Comparison of ENCODE assay signal across 8 cellular contexts in the genomic region with DNA sequence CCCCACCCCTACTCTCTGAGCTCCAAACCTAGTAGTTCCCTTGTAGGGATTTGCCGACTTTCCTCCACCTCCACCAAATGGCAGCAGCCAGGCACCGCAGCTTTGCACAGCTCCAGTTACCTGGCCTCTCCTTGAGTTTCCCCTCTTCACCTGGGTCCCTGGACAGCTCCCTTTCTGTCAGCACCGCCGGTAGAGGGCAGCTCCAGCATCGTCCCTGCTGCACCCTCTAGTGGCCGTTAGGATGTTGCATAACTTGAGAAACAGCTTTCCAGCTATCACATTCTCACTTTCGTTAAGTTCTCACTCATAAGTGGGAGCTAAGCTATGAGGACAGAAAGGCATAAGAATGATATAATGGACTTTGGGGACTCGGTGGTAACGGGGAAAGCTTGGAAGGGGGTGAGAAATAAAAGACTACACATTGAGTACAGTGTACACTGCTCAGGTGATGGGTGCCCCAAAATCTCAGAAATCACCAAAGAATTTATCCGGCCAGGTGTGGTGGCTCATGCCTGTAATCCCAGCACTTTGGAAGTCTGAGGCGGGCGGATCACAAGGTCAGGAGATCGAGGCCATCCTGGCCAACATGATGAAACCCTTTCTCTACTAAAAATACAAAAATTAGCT.
DNase-seq lines count a peak whose midpoint lies in the region; ATAC-seq and TF ChIP-seq lines count a peak whose summit lies in the region.

No MANE protein-coding gene starts in this region.

- no peaks in the 10 kb centered on the region for H3K27me3 ChIP-seq in WERI-Rb-1 (ENCODE audit: insufficient read depth, low read depth, severe bottlenecking)

- peak; percentile 74 for TF ChIP-seq CTCF in WERI-Rb-1 (IDR thresholded peaks at IDR 0.05; ENCODE audit: low read depth, low read length)
- TF ChIP-seq CTCF in cardiac fibroblast (IDR thresholded peaks at IDR 0.05; ENCODE audit: low read depth, low read length), result peak; percentile 96

- H3K4me3 ChIP-seq in WERI-Rb-1 (ENCODE audit: low read depth, low read length), result no peak overlapping the region
- no peak overlapping the region for H3K4me3 ChIP-seq in cardiac fibroblast (replicated peaks in 1 of 2; ENCODE audit: low read depth in 2 of 2, low read length in 2 of 2)

- ATAC-seq in GM18909 (IDR thresholded peaks at IDR 0.05; ENCODE audit: poor library complexity, unreplicated experiment), result peak; percentile 99
- ATAC-seq in HG03135 (IDR thresholded peaks at IDR 0.05; ENCODE audit: unreplicated experiment), result peak; percentile 100

- H3K9me3 ChIP-seq in WERI-Rb-1 (ENCODE audit: severe bottlenecking), result no peaks in the 10 kb centered on the region

- DNase-seq in Ammon's horn (ENCODE audit: low spot score) (peak; percentile 88), NCI-H2171 (lab: John Stamatoyannopoulos, UW) (peak; percentile 89), WERI-Rb-1 (peak; percentile 67), cardiac fibroblast (ENCODE audit: low read depth in 2 of 2) (peak; percentile 70 to 72), kidney tubule cell (ENCODE audit: low spot score) (peak; percentile 76)
- DNase-seq in stimulated activated CD4-positive, alpha-beta T cell treated with anti-CD3 and anti-CD28 coated beads, Interleukin-4, amount 100 ng/mL, for 24 hours, result peak; percentile 62

- H3K36me3 ChIP-seq in WERI-Rb-1, result no peaks in the 10 kb centered on the region

- no peak overlapping the region for H3K27ac ChIP-seq in WERI-Rb-1
